Comparison of ENCODE assay signal across 33 cellular contexts in the genomic region with DNA sequence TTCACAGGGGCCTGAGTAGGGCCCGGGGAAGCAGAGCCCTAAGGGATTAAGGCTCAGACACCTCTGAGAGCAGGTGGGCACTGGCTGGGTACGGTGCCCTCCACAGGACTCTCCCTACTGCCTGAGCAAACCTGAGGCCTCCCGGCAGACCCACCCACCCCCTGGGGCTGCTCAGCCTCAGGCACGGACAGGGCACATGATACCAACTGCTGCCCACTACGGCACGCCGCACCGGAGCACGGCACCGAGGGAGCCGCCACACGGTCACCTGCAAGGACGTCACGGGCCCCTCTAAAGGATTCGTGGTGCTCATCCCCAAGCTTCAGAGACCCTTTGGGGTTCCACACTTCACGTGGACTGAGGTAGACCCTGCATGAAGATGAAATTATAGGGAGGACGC. TPM values are rescaled to one million over a fixed set of nuclear protein-coding genes. Genes with fewer than 3 reads are reported as not detected.
A peak's percentile ranks its signal among the peaks of the same experiment; 100 is the strongest.
DNase-seq lines count a peak whose midpoint lies in the region; ATAC-seq and TF ChIP-seq lines count a peak whose summit lies in the region.
"Had no signal": no experiment of that assay in that cellular context is flagged by ENCODE, and none has a peak within 500 bp of the region (broad histone marks: within the 10 kb centered on the region; RNA-seq: fewer than 3 reads in every experiment).

No MANE protein-coding gene starts in this region.

- H3K4me2 ChIP-seq in mammary epithelial cell (ENCODE audit: insufficient read depth, low read depth, low read length) (no peak overlapping the region), neuronal stem cell (ENCODE audit: insufficient read depth, low read length, poor library complexity, severe bottlenecking) (no peak overlapping the region)
- H3K4me2 ChIP-seq: KMS-11 had no signal

- DNase-seq in right cardiac atrium (peak in 2 of 3 donors; percentile 62 to 64), cardiac septum (ENCODE audit: low spot score) (no peak), mammary epithelial cell (no peak), neuronal stem cell (ENCODE audit: low spot score) (no peak), nephron progenitor cell (no peak), HT-29 (ENCODE audit: low spot score) (no peak), NCI-H1930 (lab: John Stamatoyannopoulos, UW) (no peak)
- DNase-seq: activated CD4-positive, alpha-beta T cell treated with anti-CD3 and anti-CD28 coated beads for 36 hours; activated CD8-positive, alpha-beta T cell treated with anti-CD3 and anti-CD28 coated beads, Interleukin-2, amount 10 ng/mL, durations not matched to agents 7 days and 5 days; activated effector memory CD4-positive, alpha-beta T cell treated with Interleukin-2 at 50 U/mL for 16 hours; activated T-cell treated with anti-CD3 and anti-CD28 coated beads for 4 hours; anterior cingulate cortex; dermis blood vessel endothelial cell; DMS79 treated with DMSO at 0.1 percent for 48 hours; glutamatergic neuron; midbrain; NCI-H1417 treated with DMSO at 0.1 percent for 48 hours; NCI-H2107; NCI-H446; NCI-H774; right lobe of liver; stimulated activated CD4-positive, alpha-beta T cell treated with anti-CD3 and anti-CD28 coated beads, Interleukin-12 subunit alpha, Interleukin-12 subunit beta, amount 100 ng/mL, for 4 hours; stimulated activated CD4-positive, alpha-beta T cell treated with anti-CD3 and anti-CD28 coated beads, Interleukin-4, amount 100 ng/mL, for 1 hour; testis had no signal

- no peak overlapping the region for H3K18ac ChIP-seq in neuronal stem cell (ENCODE audit: low read length)

- H3K9ac ChIP-seq in mammary epithelial cell (ENCODE audit: insufficient read depth, low read length) (no peak overlapping the region), neuronal stem cell (ENCODE audit: low read depth, low read length, poor library complexity) (no peak overlapping the region)
- H3K9ac ChIP-seq: KMS-11, parathyroid adenoma had no signal

- H3K14ac ChIP-seq in neuronal stem cell (ENCODE audit: low read length): no peak overlapping the region

- no peak overlapping the region for H2AK5ac ChIP-seq in neuronal stem cell (ENCODE audit: low read depth, low read length)

- no peak overlapping the region for H2BK5ac ChIP-seq in neuronal stem cell (ENCODE audit: low read length)

- dilution Hi-C loops in mammary epithelial cell (cut with HindIII; ENCODE audit: low sequenced_read_pairs): loop anchor here (5.0 kb wide), 2 partner anchors 56 to 81 kb away; a partner anchor contains a TSS

- BruUV-seq in mammary epithelial cell (replicated peaks; lab: Mats Ljungman, UMichigan): TSS peak; percentile 18

- no peak overlapping the region for H3K23ac ChIP-seq in neuronal stem cell (ENCODE audit: low read depth, low read length, poor library complexity)

- ATAC-seq in right cardiac atrium (peak; percentile 4 to 22), HG03378 (IDR thresholded peaks at IDR 0.05; ENCODE audit: unreplicated experiment) (no peak)
- ATAC-seq: activated CD4-positive, alpha-beta T cell treated with anti-CD3 and anti-CD28 coated beads for 36 hours; activated CD8-positive, alpha-beta T cell treated with anti-CD3 and anti-CD28 coated beads, Interleukin-2, amount 10 ng/mL, durations not matched to agents 7 days and 5 days had no signal

- no peak overlapping the region for H2BK12ac ChIP-seq in neuronal stem cell (ENCODE audit: low read length)

- no peak overlapping the region for H4K8ac ChIP-seq in neuronal stem cell (ENCODE audit: low read depth, low read length)

- H3K27me3 ChIP-seq in right cardiac atrium (ENCODE audit: control insufficient read depth, insufficient read depth) (no peaks in the 10 kb centered on the region), mammary epithelial cell (ENCODE audit: insufficient read depth, low read length) (no peaks in the 10 kb centered on the region), neuronal stem cell (ENCODE audit: control insufficient read depth in 3 of 3, insufficient read depth in 3 of 3, low read depth in 1 of 3, low read length in 3 of 3) (peaks cover 0 to 11% (median 0%) of the 10 kb centered on the region in 3 experiments)
- H3K27me3 ChIP-seq: cardiac muscle cell, right lobe of liver, SJSA1, testis, vagina had no signal

- H3K4me3 ChIP-seq in right cardiac atrium (ENCODE audit: low read length): no peak overlapping the region
- H3K4me3 ChIP-seq in mammary epithelial cell (replicated peaks in 1 of 3; ENCODE audit: insufficient read depth in 1 of 3, low read depth in 2 of 3, low read length in 3 of 3): no peak overlapping the region
- H3K4me3 ChIP-seq in neuronal stem cell (ENCODE audit: low read length in 2 of 2): no peak overlapping the region
- H3K4me3 ChIP-seq: cardiac muscle cell, right lobe of liver, SJSA1, testis, vagina had no signal

- H3K27ac ChIP-seq in right cardiac atrium (ENCODE audit: low read length): no peak overlapping the region
- H3K27ac ChIP-seq in mammary epithelial cell (ENCODE audit: insufficient read depth, low read depth, low read length): no peak overlapping the region
- no peak overlapping the region for H3K27ac ChIP-seq in neuronal stem cell (replicated peaks; ENCODE audit: low read length)
- H3K27ac ChIP-seq: cardiac muscle cell, KMS-11, right lobe of liver, SJSA1, testis had no signal

- H3K4me1 ChIP-seq in right cardiac atrium (ENCODE audit: control insufficient read depth, insufficient read depth, low read length): no peaks in the 10 kb centered on the region
- H3K4me1 ChIP-seq in mammary epithelial cell (ENCODE audit: insufficient read depth, low read length): peaks cover 4% of the 10 kb centered on the region
- no peaks in the 10 kb centered on the region for H3K4me1 ChIP-seq in neuronal stem cell (ENCODE audit: control insufficient read depth in 2 of 2, insufficient read depth in 1 of 2, low read depth in 1 of 2, low read length in 2 of 2)
- H3K4me1 ChIP-seq: parathyroid adenoma, SJSA1 had no signal

- H2BK15ac ChIP-seq in neuronal stem cell (ENCODE audit: low read length): peak overlapping the region; percentile 77

- H3K4ac ChIP-seq in neuronal stem cell (ENCODE audit: low read length): no peak overlapping the region

- H3K79me2 ChIP-seq in mammary epithelial cell (ENCODE audit: insufficient read depth, low read length): peaks cover 48% of the 10 kb centered on the region
- H3K79me2 ChIP-seq: parathyroid adenoma had no signal

- no peak overlapping the region for H2BK120ac ChIP-seq in neuronal stem cell (ENCODE audit: low read depth, low read length)

- CTCF ChIA-PET in mammary epithelial cell (lab: Charles Lee; ENCODE audit: low non-redundant PET): no interaction called here

- H3K36me3 Mint-ChIP-seq in nephron progenitor cell (ENCODE audit: low read depth): no peaks in the 10 kb centered on the region
- H3K36me3 Mint-ChIP-seq: activated naive CD8-positive, alpha-beta T cell had no signal

- intact Hi-C loops in right cardiac atrium (cut with DNase I): no loop called here
- intact Hi-C loops in cardiac septum (cut with DNase I): no loop called here
- intact Hi-C loops in mammary epithelial cell (cut with micrococcal nuclease): no loop called here

- no peaks in the 10 kb centered on the region for H3K79me1 ChIP-seq in neuronal stem cell (ENCODE audit: low read depth, low read length)

- H3K9me3 ChIP-seq in right cardiac atrium (ENCODE audit: control insufficient read depth, low read length) (no peaks in the 10 kb centered on the region), mammary epithelial cell (replicated peaks; ENCODE audit: insufficient read depth, low read length) (no peaks in the 10 kb centered on the region), neuronal stem cell (replicated peaks in 1 of 2; ENCODE audit: control insufficient read depth in 2 of 2, insufficient read depth in 1 of 2, low read depth in 1 of 2, low read length in 2 of 2) (peaks cover 0 to 4% of the 10 kb centered on the region in 2 donors)
- H3K9me3 ChIP-seq: right lobe of liver, SJSA1, testis, vagina had no signal

- H3K4me3 Mint-ChIP-seq in nephron progenitor cell: no peak overlapping the region
- H3K4me3 Mint-ChIP-seq: activated CD4-positive, alpha-beta T cell treated with anti-CD3 and anti-CD28 coated beads for 36 hours; activated CD8-positive, alpha-beta T cell treated with anti-CD3 and anti-CD28 coated beads, Interleukin-2, amount 10 ng/mL, durations not matched to agents 7 days and 5 days; activated naive CD8-positive, alpha-beta T cell; T-helper 1 cell treated with Interleukin-12 subunit alpha and Interleukin-12 subunit beta and Interleukin-4 antibody, amounts not matched to agents 30 μg/mL and 1 μg/mL, for 36 hours had no signal

- H4K91ac ChIP-seq in neuronal stem cell (ENCODE audit: low read depth, low read length, poor library complexity): no peak overlapping the region

- in situ Hi-C loops in mammary epithelial cell (cut with MboI; ENCODE audit: low sequenced_read_pairs in 2 of 2): no loop called here

- peaks cover 20% of the 10 kb centered on the region for H3K27me3 Mint-ChIP-seq in nephron progenitor cell (ENCODE audit: low read depth, poor library complexity)
- H3K27me3 Mint-ChIP-seq: activated CD4-positive, alpha-beta T cell treated with anti-CD3 and anti-CD28 coated beads for 36 hours; activated naive CD8-positive, alpha-beta T cell had no signal

- no peak for TF ChIP-seq CTCF in mammary epithelial cell (conservative IDR thresholded peaks at IDR 0.05 in 1 of 2, IDR thresholded peaks at IDR 0.05 in 1 of 2; ENCODE audit: extremely low read depth in 1 of 2, insufficient read depth in 1 of 2, low read depth in 1 of 2, low read length in 2 of 2)
- TF ChIP-seq CTCF in nephron progenitor cell (IDR thresholded peaks at IDR 0.05): no peak

- no peaks in the 10 kb centered on the region for H4K20me1 ChIP-seq in mammary epithelial cell (ENCODE audit: insufficient read depth, low read length)

- no peaks in the 10 kb centered on the region for H3K9me3 Mint-ChIP-seq in nephron progenitor cell
- H3K9me3 Mint-ChIP-seq: T-helper 1 cell treated with Interleukin-12 subunit alpha and Interleukin-12 subunit beta and Interleukin-4 antibody, amounts not matched to agents 30 μg/mL and 1 μg/mL, for 36 hours had no signal

- H3K4me1 Mint-ChIP-seq in nephron progenitor cell: peaks cover 35% of the 10 kb centered on the region
- H3K4me1 Mint-ChIP-seq: activated CD4-positive, alpha-beta T cell treated with anti-CD3 and anti-CD28 coated beads for 36 hours had no signal

- no peak overlapping the region for H2AFZ ChIP-seq in mammary epithelial cell (ENCODE audit: low read depth, low read length)
- no peak overlapping the region for H2AFZ ChIP-seq in neuronal stem cell (ENCODE audit: low read length)
- H2AFZ ChIP-seq: parathyroid adenoma had no signal

- WGBS in right cardiac atrium: 88% methylated on average over 17 of the region's 17 CpGs
- WGBS in mammary epithelial cell (ENCODE audit: low coverage, missing lambda C conversion rate): 100% methylated on average over 2 of the region's 17 CpGs
- no CpG with 5 or more reads among the region's 17 CpGs for WGBS in neuronal stem cell (ENCODE audit: extremely low coverage in 2 of 2, insufficient read length in 2 of 2, insufficient replicate concordance in 1 of 2), 2 donors

- H3K27ac Mint-ChIP-seq in nephron progenitor cell: no peak overlapping the region
- H3K27ac Mint-ChIP-seq: activated CD4-positive, alpha-beta T cell treated with anti-CD3 and anti-CD28 coated beads for 36 hours; activated CD8-positive, alpha-beta T cell treated with anti-CD3 and anti-CD28 coated beads, Interleukin-2, amount 10 ng/mL, durations not matched to agents 7 days and 5 days; activated naive CD8-positive, alpha-beta T cell; T-helper 1 cell treated with Interleukin-12 subunit alpha and Interleukin-12 subunit beta and Interleukin-4 antibody, amounts not matched to agents 30 μg/mL and 1 μg/mL, for 36 hours had no signal

- H3K36me3 ChIP-seq in mammary epithelial cell (ENCODE audit: insufficient read depth, low read length) (peaks cover 32% of the 10 kb centered on the region), neuronal stem cell (replicated peaks in 1 of 2; ENCODE audit: control insufficient read depth in 2 of 2, insufficient read depth in 2 of 2, low read length in 2 of 2) (no peaks in the 10 kb centered on the region)
- H3K36me3 ChIP-seq: cardiac muscle cell had no signal

RNA-seq across cellular contexts. Expression of a gene that starts 7.1 kb away (rescaled TPM):
- total RNA-seq in right cardiac atrium: 10 to 100 TPM; 37.6 to 54.2 (median 40.3) TPM
- 30.8 TPM for polyA plus RNA-seq in right cardiac atrium
- total RNA-seq in cardiac septum: 29.4 TPM
- 100 to 1,000 TPM; 134 to 149 TPM for total RNA-seq in mammary epithelial cell
- polyA plus RNA-seq in mammary epithelial cell: 119 TPM
- polyA minus RNA-seq in mammary epithelial cell: 89.5 TPM
- 2.3 TPM for polyA plus RNA-seq in neuronal stem cell (2013, experiment 1 of 2)
- 2.3 TPM for polyA plus RNA-seq in neuronal stem cell (2013, experiment 2 of 2)
- 176 and 234 TPM in 2 replicates for total RNA-seq in HT-29 (2014; rRNA removed; shearing (Covaris generic))
- polyA plus RNA-seq: neural cell had no signal

RNA-seq across cellular contexts. Expression of a gene that starts 15.7 kb away (rescaled TPM):
- total RNA-seq in right cardiac atrium: under 1 TPM; 0.08 to 0.80 (median 0.50) TPM
- polyA plus RNA-seq in right cardiac atrium: 0.23 TPM
- 0.46 TPM for total RNA-seq in cardiac septum
- 100 to 1,000 TPM; 171 to 202 TPM for total RNA-seq in mammary epithelial cell
- 174 TPM for polyA plus RNA-seq in mammary epithelial cell
- polyA minus RNA-seq in mammary epithelial cell: 383 TPM
- polyA plus RNA-seq in neuronal stem cell (2013, experiment 1 of 2): 0.40 TPM
- polyA plus RNA-seq in neuronal stem cell (2013, experiment 2 of 2): 0.68 TPM
- total RNA-seq in HT-29 (2014; rRNA removed; shearing (Covaris generic)): 161 and 221 TPM in 2 replicates
- polyA plus RNA-seq: cardiac muscle cell, neural cell had no signal

RNA-seq across cellular contexts. Expression of a gene that starts 49.1 kb away (rescaled TPM):
- 100 to 1,000 TPM in 1 of 4 donors, 10 to 100 TPM in 3; 65.6 to 103 (median 75.9) TPM for total RNA-seq in right cardiac atrium
- 41.3 TPM for polyA plus RNA-seq in right cardiac atrium
- total RNA-seq in cardiac septum: 60.0 TPM
- 100 to 1,000 TPM; 107 to 195 TPM for total RNA-seq in mammary epithelial cell
- 87.6 TPM for polyA plus RNA-seq in mammary epithelial cell
- 191 TPM for polyA minus RNA-seq in mammary epithelial cell
- 35.2 TPM for polyA plus RNA-seq in neuronal stem cell (2013, experiment 1 of 2)
- polyA plus RNA-seq in neuronal stem cell (2013, experiment 2 of 2): 34.5 TPM
- 91.9 and 94.5 TPM in 2 replicates for total RNA-seq in HT-29 (2014; rRNA removed; shearing (Covaris generic))

RNA-seq across cellular contexts. Expression of a gene that starts 53.7 kb away (rescaled TPM):
- total RNA-seq in right cardiac atrium (under 1 TPM in 3 of 4 donors, not detected in 1; 0.29 to 0.80 (median 0.33) TPM), cardiac septum (not detected), mammary epithelial cell (not detected)
- polyA plus RNA-seq in right cardiac atrium (0.27 TPM), mammary epithelial cell (not detected)
- polyA minus RNA-seq in mammary epithelial cell: not detected
- 0.14 TPM for polyA plus RNA-seq in neuronal stem cell (2013, experiment 1 of 2)
- polyA plus RNA-seq in neuronal stem cell (2013, experiment 2 of 2): 0.11 TPM
- 0.23 TPM in 1 of 2 replicates, not detected in the other for total RNA-seq in HT-29 (2014; rRNA removed; shearing (Covaris generic))
- total RNA-seq: cardiac muscle cell, dermis blood vessel endothelial cell, SJSA1 had no signal
- polyA plus RNA-seq: neural cell had no signal

Comparison
In these comparisons a context has a peak if more than half of its experiments do, and no peak if none do; other contexts are left out.
1. DNase-seq: peak in right cardiac atrium (2 of 3); none in cardiac septum (single experiment), mammary epithelial cell (single experiment), neuronal stem cell (single experiment), nephron progenitor cell (single experiment), HT-29 (single experiment) and NCI-H1930 (0 of 2).
2. RNA of a gene that starts 15.7 kb away (total RNA-seq): 161 to 221 TPM in HT-29 and 171 to 202 TPM in mammary epithelial cell; 0.08 to 0.80 TPM in right cardiac atrium and 0.46 TPM in cardiac septum (single experiment); every median in the first group is over 10 times any median in the second.